Comparison of ENCODE assay signal across 1 cellular context in the genomic region with DNA sequence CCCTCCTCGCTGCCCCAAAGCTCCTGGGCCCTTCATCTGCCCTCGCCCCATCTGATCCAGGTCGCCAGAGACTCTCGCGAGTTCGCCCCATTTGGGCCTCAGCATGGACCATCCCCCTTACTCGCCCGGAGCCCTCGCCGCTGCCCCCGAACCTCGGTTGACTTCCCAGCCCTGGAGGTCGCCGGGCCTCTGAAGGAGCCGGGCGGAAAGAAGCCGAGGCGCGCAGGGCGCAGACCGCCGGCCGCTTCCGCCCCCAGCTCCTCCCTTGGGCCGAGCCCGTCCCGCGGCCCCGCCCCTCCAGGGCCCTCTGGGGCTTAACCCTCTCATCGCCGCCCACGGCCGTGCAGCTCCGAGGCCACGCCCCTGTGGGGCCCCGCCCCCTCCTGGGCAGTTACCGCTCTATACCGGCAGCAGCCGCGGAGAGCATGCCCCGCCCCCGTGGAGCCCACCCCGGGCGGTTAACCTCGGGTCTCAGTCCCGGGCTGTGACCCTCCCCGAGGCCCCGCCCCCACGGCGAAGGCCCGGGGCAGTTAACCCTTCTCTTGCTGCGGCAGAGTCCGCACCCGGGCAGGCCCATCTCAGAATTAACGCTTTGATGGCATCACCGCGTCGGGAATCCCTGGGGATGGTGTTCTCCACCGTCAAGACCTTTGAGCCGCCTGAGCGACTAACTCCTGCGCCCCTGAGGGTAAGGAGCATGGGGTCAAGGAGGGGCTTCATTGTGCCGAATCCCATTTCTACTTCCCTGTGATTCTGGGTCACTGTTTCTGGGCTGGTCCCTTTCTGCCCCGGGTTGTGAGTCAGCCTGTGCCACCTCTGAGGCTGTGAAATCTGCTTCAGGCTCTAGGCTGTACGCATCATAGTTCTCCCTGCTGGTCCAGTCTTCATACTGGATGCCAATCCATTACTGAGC.
TF ChIP-seq lines count a peak whose summit lies in the region.

A gene with protein sequence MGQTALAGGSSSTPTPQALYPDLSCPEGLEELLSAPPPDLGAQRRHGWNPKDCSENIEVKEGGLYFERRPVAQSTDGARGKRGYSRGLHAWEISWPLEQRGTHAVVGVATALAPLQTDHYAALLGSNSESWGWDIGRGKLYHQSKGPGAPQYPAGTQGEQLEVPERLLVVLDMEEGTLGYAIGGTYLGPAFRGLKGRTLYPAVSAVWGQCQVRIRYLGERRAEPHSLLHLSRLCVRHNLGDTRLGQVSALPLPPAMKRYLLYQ (minus strand): TSS at position 210 of the 913 bp plus-strand sequence. CDS start 402 bp downstream, outside the sequence.

TF ChIP-seq in K562, 482 proteins besides CTCF, POLR2A, EP300 and RAD21 (continued from another document):
- TF ChIP-seq GTF2F1 (IDR thresholded peaks at IDR 0.05; ENCODE audit: low read depth, low read length): no peak
- no peak for TF ChIP-seq GATA2 (CRISPR knock-in tag; IDR thresholded peaks at IDR 0.05)
- TF ChIP-seq, protein P1, sequence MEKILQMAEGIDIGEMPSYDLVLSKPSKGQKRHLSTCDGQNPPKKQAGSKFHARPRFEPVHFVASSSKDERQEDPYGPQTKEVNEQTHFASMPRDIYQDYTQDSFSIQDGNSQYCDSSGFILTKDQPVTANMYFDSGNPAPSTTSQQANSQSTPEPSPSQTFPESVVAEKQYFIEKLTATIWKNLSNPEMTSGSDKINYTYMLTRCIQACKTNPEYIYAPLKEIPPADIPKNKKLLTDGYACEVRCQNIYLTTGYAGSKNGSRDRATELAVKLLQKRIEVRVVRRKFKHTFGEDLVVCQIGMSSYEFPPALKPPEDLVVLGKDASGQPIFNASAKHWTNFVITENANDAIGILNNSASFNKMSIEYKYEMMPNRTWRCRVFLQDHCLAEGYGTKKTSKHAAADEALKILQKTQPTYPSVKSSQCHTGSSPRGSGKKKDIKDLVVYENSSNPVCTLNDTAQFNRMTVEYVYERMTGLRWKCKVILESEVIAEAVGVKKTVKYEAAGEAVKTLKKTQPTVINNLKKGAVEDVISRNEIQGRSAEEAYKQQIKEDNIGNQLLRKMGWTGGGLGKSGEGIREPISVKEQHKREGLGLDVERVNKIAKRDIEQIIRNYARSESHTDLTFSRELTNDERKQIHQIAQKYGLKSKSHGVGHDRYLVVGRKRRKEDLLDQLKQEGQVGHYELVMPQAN (IDR thresholded peaks at IDR 0.05; ENCODE audit: borderline replicate concordance): peak; percentile 10; the same call in 1 of the 2 replicates
- no peak for TF ChIP-seq HDAC8 (tag; IDR thresholded peaks at IDR 0.05)
- TF ChIP-seq CHD2 (IDR thresholded peaks at IDR 0.05; ENCODE audit: low read depth, low read length): peak; percentile 68
- no peak for TF ChIP-seq MECOM (CRISPR knock-in tag; IDR thresholded peaks at IDR 0.05)
- 0 out of 2 replicates have a peak, but pooled peaks have one; percentile 12 for TF ChIP-seq SAFB (IDR thresholded peaks at IDR 0.05; ENCODE audit: borderline replicate concordance, low read depth, low read length)
- TF ChIP-seq FOSL1 (tag; conservative IDR thresholded peaks at IDR 0.05): peak; percentile 40; the same call in 1 of the 2 replicates
- no peak for TF ChIP-seq SMARCA5 (IDR thresholded peaks at IDR 0.05)
- TF ChIP-seq PHF8 (IDR thresholded peaks at IDR 0.05; ENCODE audit: borderline replicate concordance, low read length): peak; percentile 61; the same call in 1 of the 2 replicates
- no peak for TF ChIP-seq SMARCB1 (IDR thresholded peaks at IDR 0.05; ENCODE audit: insufficient read length, low read depth)
- TF ChIP-seq NR2C1 (IDR thresholded peaks at IDR 0.05): peak; percentile 28; the same call in 1 of the 2 replicates
- TF ChIP-seq NR2C1 (tag; IDR thresholded peaks at IDR 0.05): 0 out of 2 replicates have a peak, but pooled peaks have one; percentile 40
- peak; percentile 82 for TF ChIP-seq POLR2G (IDR thresholded peaks at IDR 0.05; ENCODE audit: low read depth, low read length)
- no peak for TF ChIP-seq XRCC3 (IDR thresholded peaks at IDR 0.05)
- TF ChIP-seq ATF1 (CRISPR knock-in tag; IDR thresholded peaks at IDR 0.05): no peak
- TF ChIP-seq ATF1 (tag; IDR thresholded peaks at IDR 0.05): 0 out of 2 replicates have a peak, but pooled peaks have one; percentile 22
- TF ChIP-seq, protein P2, sequence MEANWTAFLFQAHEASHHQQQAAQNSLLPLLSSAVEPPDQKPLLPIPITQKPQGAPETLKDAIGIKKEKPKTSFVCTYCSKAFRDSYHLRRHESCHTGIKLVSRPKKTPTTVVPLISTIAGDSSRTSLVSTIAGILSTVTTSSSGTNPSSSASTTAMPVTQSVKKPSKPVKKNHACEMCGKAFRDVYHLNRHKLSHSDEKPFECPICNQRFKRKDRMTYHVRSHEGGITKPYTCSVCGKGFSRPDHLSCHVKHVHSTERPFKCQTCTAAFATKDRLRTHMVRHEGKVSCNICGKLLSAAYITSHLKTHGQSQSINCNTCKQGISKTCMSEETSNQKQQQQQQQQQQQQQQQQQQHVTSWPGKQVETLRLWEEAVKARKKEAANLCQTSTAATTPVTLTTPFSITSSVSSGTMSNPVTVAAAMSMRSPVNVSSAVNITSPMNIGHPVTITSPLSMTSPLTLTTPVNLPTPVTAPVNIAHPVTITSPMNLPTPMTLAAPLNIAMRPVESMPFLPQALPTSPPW (CRISPR knock-in tag; IDR thresholded peaks at IDR 0.05): peak; percentile 72
- TF ChIP-seq PCBP2 (IDR thresholded peaks at IDR 0.05; ENCODE audit: low read depth, low read length, poor library complexity, severe bottlenecking): no peak
- TF ChIP-seq ZNF785 (CRISPR knock-in tag; IDR thresholded peaks at IDR 0.05): no peak
- TF ChIP-seq NONO (IDR thresholded peaks at IDR 0.05; ENCODE audit: low read depth in 2 of 2, low read length in 1 of 2): 0 out of 4 replicates have a peak, but pooled peaks of 1 of the 2 experiments have one; percentile 15
- TF ChIP-seq HMGN3 (IDR thresholded peaks at IDR 0.05; ENCODE audit: borderline replicate concordance, extremely low read depth, insufficient read length, low read depth, low read length): peak; percentile 87
- TF ChIP-seq, protein P3, sequence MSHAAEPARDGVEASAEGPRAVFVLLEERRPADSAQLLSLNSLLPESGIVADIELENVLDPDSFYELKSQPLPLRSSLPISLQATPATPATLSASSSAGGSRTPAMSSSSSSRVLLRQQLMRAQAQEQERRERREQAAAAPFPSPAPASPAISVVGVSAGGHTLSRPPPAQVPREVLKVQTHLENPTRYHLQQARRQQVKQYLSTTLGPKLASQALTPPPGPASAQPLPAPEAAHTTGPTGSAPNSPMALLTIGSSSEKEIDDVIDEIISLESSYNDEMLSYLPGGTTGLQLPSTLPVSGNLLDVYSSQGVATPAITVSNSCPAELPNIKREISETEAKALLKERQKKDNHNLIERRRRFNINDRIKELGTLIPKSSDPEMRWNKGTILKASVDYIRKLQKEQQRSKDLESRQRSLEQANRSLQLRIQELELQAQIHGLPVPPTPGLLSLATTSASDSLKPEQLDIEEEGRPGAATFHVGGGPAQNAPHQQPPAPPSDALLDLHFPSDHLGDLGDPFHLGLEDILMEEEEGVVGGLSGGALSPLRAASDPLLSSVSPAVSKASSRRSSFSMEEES (CRISPR knock-in tag; IDR thresholded peaks at IDR 0.05): no peak
- no peak for TF ChIP-seq ESRRB (CRISPR knock-in tag; IDR thresholded peaks at IDR 0.05; ENCODE audit: borderline replicate concordance)
- TF ChIP-seq HNRNPH1 (optimal IDR thresholded peaks at IDR 0.05; ENCODE audit: low read depth, low read length): no peak
- no peak for TF ChIP-seq CHD4 (IDR thresholded peaks at IDR 0.05; ENCODE audit: insufficient read depth, insufficient replicate concordance, low read depth, low read length, poor library complexity, severe bottlenecking)
- TF ChIP-seq ELF1 (tag; IDR thresholded peaks at IDR 0.05): peak; percentile 60; the same call in 1 of the 2 replicates
- no peak for TF ChIP-seq RBM34 (IDR thresholded peaks at IDR 0.05; ENCODE audit: borderline replicate concordance, insufficient read depth, low read length)
- TF ChIP-seq ZNF133 (CRISPR knock-in tag; IDR thresholded peaks at IDR 0.05): no peak
- TF ChIP-seq, protein P4, sequence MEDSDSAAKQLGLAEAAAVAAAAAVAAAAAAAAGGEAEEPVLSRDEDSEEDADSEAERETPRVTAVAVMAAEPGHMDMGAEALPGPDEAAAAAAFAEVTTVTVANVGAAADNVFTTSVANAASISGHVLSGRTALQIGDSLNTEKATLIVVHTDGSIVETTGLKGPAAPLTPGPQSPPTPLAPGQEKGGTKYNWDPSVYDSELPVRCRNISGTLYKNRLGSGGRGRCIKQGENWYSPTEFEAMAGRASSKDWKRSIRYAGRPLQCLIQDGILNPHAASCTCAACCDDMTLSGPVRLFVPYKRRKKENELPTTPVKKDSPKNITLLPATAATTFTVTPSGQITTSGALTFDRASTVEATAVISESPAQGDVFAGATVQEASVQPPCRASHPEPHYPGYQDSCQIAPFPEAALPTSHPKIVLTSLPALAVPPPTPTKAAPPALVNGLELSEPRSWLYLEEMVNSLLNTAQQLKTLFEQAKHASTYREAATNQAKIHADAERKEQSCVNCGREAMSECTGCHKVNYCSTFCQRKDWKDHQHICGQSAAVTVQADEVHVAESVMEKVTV (CRISPR knock-in tag; IDR thresholded peaks at IDR 0.05): no peak
- TF ChIP-seq MAZ (CRISPR knock-in tag; conservative IDR thresholded peaks at IDR 0.05 in 1 of 2, IDR thresholded peaks at IDR 0.05 in 1 of 2): peak; percentile 54 to 90
- TF ChIP-seq ZNF551 (CRISPR knock-in tag; IDR thresholded peaks at IDR 0.05): no peak
- 0 out of 2 replicates have a peak, but pooled peaks have one; percentile 44 for TF ChIP-seq KAT7 (CRISPR knock-in tag; IDR thresholded peaks at IDR 0.05; ENCODE audit: borderline replicate concordance)
TF ChIP-seq in K562: peak in this region for 55.
